In the genomic region with DNA sequence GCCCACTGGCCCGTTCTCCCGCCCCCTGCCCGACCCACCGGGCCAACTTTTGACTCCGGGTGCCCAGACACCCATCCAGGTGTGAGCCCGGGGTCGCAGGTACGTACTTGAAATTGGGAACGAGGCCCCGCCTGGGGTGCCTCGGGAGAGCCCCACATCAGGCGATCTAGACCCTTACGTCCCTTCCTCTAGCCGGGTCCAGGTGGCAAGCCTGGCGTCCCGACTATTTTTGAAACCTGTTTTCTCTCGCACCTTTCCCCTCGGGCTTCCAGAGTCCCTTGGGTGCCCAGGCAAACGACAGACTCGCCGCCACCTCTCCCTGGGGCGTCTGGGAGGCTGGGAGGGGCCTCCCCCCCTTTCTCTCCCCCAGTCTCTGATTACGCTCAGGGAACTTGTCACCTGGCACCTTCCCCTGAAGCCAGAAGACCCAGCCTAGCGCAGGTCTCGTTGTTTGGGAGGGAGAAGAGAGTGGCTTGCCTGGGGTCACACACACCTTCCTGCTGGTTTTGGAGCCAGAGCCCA, we compare ENCODE assay signal across 8 cellular contexts. TPM values are rescaled to one million over a fixed set of nuclear protein-coding genes. Genes with fewer than 3 reads are reported as not detected.
DNase-seq lines count a peak whose midpoint lies in the region; ATAC-seq and TF ChIP-seq lines count a peak whose summit lies in the region.

No MANE protein-coding gene starts in this region.

- peaks cover 0 to 2% (median 0%) of the 10 kb centered on the region in 7 donors for H3K9me3 Mint-ChIP-seq in CD14-positive monocyte
- no peaks in the 10 kb centered on the region for H3K9me3 Mint-ChIP-seq in naive thymus-derived CD8-positive, alpha-beta T cell

- peaks cover 48% of the 10 kb centered on the region for H3K4me1 Mint-ChIP-seq in CD14-positive monocyte
- peaks cover 22 to 53% (median 52%) of the 10 kb centered on the region in 4 donors for H3K4me1 Mint-ChIP-seq in naive thymus-derived CD8-positive, alpha-beta T cell

- H3K27me3 Mint-ChIP-seq in CD14-positive monocyte (ENCODE audit: low read depth in 3 of 3), result peaks cover 3 to 12% (median 5%) of the 10 kb centered on the region in 3 donors
- no peaks in the 10 kb centered on the region for H3K27me3 Mint-ChIP-seq in naive thymus-derived CD8-positive, alpha-beta T cell

- TF ChIP-seq CTCF in CD14-positive monocyte (IDR thresholded peaks at IDR 0.05) (no peak), choroid plexus epithelial cell (conservative IDR thresholded peaks at IDR 0.05; ENCODE audit: low read depth, low read length) (no peak), GM10266 (IDR thresholded peaks at IDR 0.05; ENCODE audit: control insufficient read depth, insufficient read depth, low read depth, missing control alignments) (no peak)

- peak overlapping the region; percentile 73 to 87 for H3K4me3 Mint-ChIP-seq in CD14-positive monocyte
- peak overlapping the region; percentile 89 to 98 (median 95) for H3K4me3 Mint-ChIP-seq in naive thymus-derived CD8-positive, alpha-beta T cell

- H3K27ac Mint-ChIP-seq in CD14-positive monocyte, result peak overlapping the region in 4 of 7 donors; percentile 15 to 79 (median 44)
- peak overlapping the region; percentile 89 to 97 (median 93) for H3K27ac Mint-ChIP-seq in naive thymus-derived CD8-positive, alpha-beta T cell

- intact Hi-C loops in CD14-positive monocyte (cut with micrococcal nuclease), result loop anchor here in 1 of 2 donors (10.0 kb wide), 1 partner anchor 70 kb away; a partner anchor contains a TSS

- DNase-seq in CD14-positive monocyte (ENCODE audit: low spot score) (no peak), NCI-H1105 treated with DMSO at 0.1 percent for 48 hours (lab: John Stamatoyannopoulos, UW) (peak; percentile 50), choroid plexus epithelial cell (ENCODE audit: low read depth) (no peak), GM10266 (ENCODE audit: extremely low spot score) (no peak), NCI-H1930 (lab: John Stamatoyannopoulos, UW) (no peak), kidney tubule cell (ENCODE audit: low spot score) (no peak)
- DNase-seq in naive thymus-derived CD8-positive, alpha-beta T cell, result peak in 1 of 10 donors; percentile 58

- H3K4me3 ChIP-seq in choroid plexus epithelial cell (ENCODE audit: low read depth, low read length), result peak overlapping the region; percentile 78

- peak; percentile 28 to 52 for ATAC-seq in naive thymus-derived CD8-positive, alpha-beta T cell
- ATAC-seq in HG02759 (IDR thresholded peaks at IDR 0.05; ENCODE audit: unreplicated experiment), result no peak

- POLR2A ChIA-PET in naive thymus-derived CD8-positive, alpha-beta T cell (lab: Charles Lee), result interaction anchor here (0.6 to 28.6 kb wide), 7 partner anchors 19 to 275 kb away, joined by 3 to 1000 read pairs (median 6); a partner anchor contains a TSS

- peaks cover 0 to 6% of the 10 kb centered on the region in 2 donors for H3K36me3 Mint-ChIP-seq in CD14-positive monocyte
- H3K36me3 Mint-ChIP-seq in naive thymus-derived CD8-positive, alpha-beta T cell, result peaks cover 0 to 4% (median 4%) of the 10 kb centered on the region in 3 donors

RNA-seq across cellular contexts. Expression of a gene that starts 0.9 kb away (rescaled TPM):
- polyA plus RNA-seq in CD14-positive monocyte, result 10 to 100 TPM; 14.6 to 18.5 TPM
- total RNA-seq in naive thymus-derived CD8-positive, alpha-beta T cell, result 100 to 1,000 TPM; 361 to 364 TPM
- polyA plus RNA-seq in naive thymus-derived CD8-positive, alpha-beta T cell, result 100 to 1,000 TPM; 387 to 877 (median 421) TPM

Comparison
In these comparisons a context has a peak if more than half of its experiments do, and no peak if none do; other contexts are left out.
1. RNA of a gene that starts 0.9 kb away (polyA plus RNA-seq): 387 to 877 TPM in naive thymus-derived CD8-positive, alpha-beta T cell; 14.6 to 18.5 TPM in CD14-positive monocyte; every median in the first group is over 10 times any median in the second.